ENCODE assay signal across 11 cellular contexts in the genomic region with DNA sequence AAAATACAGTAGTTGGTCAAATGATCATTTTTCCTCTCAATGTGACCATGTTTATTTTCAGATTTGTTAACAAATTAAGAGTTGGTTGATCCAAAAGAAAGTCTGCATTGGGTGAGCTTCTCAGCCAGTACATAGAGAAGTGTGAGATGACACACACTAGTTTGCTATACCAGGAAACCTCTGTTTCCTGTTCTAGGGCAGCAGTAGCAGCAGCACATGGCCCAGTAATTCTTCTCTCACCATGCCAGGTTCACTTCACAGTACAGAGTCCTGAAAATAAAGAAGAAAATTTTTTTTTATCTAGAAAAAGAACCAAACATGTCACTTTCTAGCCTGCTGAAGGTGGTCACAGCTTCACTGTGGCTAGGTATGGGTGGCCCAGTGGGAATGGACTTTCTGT.
DNase-seq lines count a peak whose midpoint lies in the region; ATAC-seq and TF ChIP-seq lines count a peak whose summit lies in the region.
"Had no signal": no experiment of that assay in that cellular context is flagged by ENCODE, and none has a peak within 500 bp of the region (broad histone marks: within the 10 kb centered on the region; RNA-seq: fewer than 3 reads in every experiment).

No MANE protein-coding gene starts in this region.

- peak overlapping the region; percentile 51 for H3K4me3 Mint-ChIP-seq in activated naive CD8-positive, alpha-beta T cell

- no peak overlapping the region for H3K4me2 ChIP-seq in hepatocyte

- in situ Hi-C loops in G401 (cut with HindIII; ENCODE audit: low sequenced_read_pairs) = no loop called here

- H4K20me1 ChIP-seq in hepatocyte (ENCODE audit: insufficient read depth, poor library complexity, severe bottlenecking) = no peaks in the 10 kb centered on the region

- H3K36me3 Mint-ChIP-seq in activated naive CD8-positive, alpha-beta T cell = no peaks in the 10 kb centered on the region

- H3K9me3 ChIP-seq in hepatocyte (ENCODE audit: low read depth) = no peaks in the 10 kb centered on the region

- H3K9me2 ChIP-seq in hepatocyte (replicated peaks; ENCODE audit: insufficient read depth) = no peaks in the 10 kb centered on the region

- peak; percentile 64 for ATAC-seq in GM21367 (IDR thresholded peaks at IDR 0.05; ENCODE audit: unreplicated experiment)

- H3K4me1 ChIP-seq in hepatocyte (ENCODE audit: insufficient read depth) = no peaks in the 10 kb centered on the region

- H2AFZ ChIP-seq in hepatocyte = no peak overlapping the region

- H3K36me3 ChIP-seq in hepatocyte (replicated peaks; ENCODE audit: insufficient read depth, low read depth) = no peaks in the 10 kb centered on the region

- peaks cover 63% of the 10 kb centered on the region for H3K4me1 Mint-ChIP-seq in activated naive CD8-positive, alpha-beta T cell (ENCODE audit: low read depth)

- DNase-seq in AML-193 (lab: John Stamatoyannopoulos, UW) (peak; percentile 51 to 55), NAMALWA (ENCODE audit: low spot score) (peak; percentile 68), foreskin melanocyte (no peak), hepatocyte (ENCODE audit: low spot score) (no peak), G401 (ENCODE audit: low spot score) (no peak), coronary artery (ENCODE audit: low spot score) (no peak)
- DNase-seq: left cardiac atrium, NCI-H226 had no signal

- no peak overlapping the region for H3K27ac ChIP-seq in hepatocyte
- H3K27ac ChIP-seq in coronary artery = no peak overlapping the region

- no peaks in the 10 kb centered on the region for H3K9me3 Mint-ChIP-seq in activated naive CD8-positive, alpha-beta T cell (ENCODE audit: low read depth)

- H3K27me3 ChIP-seq in hepatocyte = no peaks in the 10 kb centered on the region

- H3K27ac Mint-ChIP-seq in activated naive CD8-positive, alpha-beta T cell = peak overlapping the region; percentile 78

- H3K4me3 ChIP-seq in hepatocyte (no peak overlapping the region), coronary artery (no peak overlapping the region)
- H3K4me3 ChIP-seq: skin epidermis had no signal

- no peaks in the 10 kb centered on the region for H3K79me2 ChIP-seq in hepatocyte

- H3K27me3 Mint-ChIP-seq in activated naive CD8-positive, alpha-beta T cell = no peaks in the 10 kb centered on the region

- TF ChIP-seq CTCF in hepatocyte (IDR thresholded peaks at IDR 0.05; ENCODE audit: poor library complexity) (no peak), coronary artery (IDR thresholded peaks at IDR 0.05) (no peak)

Comparison
In these comparisons a context has a peak if more than half of its experiments do, and no peak if none do; other contexts are left out.
1. DNase-seq: peak in AML-193 (2 of 2) and NAMALWA (single experiment); none in foreskin melanocyte (single experiment), hepatocyte (single experiment), G401 (single experiment) and coronary artery (single experiment).